Comparison of ENCODE assay signal across 1 cellular context in the genomic region with DNA sequence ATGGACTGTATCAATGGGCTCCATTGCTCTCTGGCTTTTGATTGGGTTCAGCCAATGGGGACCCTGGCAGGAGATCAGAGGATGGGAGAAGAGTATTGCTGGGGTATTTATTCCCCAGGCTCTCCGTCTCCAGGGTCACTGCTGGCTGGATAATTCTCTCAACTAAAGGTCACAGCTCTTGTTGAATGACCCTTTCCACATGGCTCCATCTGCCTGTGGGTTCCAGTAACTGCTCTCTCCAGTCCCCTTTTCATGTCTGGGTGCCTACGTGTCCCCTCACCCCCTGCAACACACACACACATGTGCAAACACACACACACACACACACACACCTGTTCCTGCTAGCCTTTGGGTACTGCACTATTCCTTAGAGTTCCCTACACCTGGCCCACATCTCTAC.
TF ChIP-seq lines count a peak whose summit lies in the region.

No MANE protein-coding gene starts in this region.

TF ChIP-seq in H1, 55 proteins besides CTCF, POLR2A, EP300 and RAD21 (continued from another document):
- TF ChIP-seq, protein P1, sequence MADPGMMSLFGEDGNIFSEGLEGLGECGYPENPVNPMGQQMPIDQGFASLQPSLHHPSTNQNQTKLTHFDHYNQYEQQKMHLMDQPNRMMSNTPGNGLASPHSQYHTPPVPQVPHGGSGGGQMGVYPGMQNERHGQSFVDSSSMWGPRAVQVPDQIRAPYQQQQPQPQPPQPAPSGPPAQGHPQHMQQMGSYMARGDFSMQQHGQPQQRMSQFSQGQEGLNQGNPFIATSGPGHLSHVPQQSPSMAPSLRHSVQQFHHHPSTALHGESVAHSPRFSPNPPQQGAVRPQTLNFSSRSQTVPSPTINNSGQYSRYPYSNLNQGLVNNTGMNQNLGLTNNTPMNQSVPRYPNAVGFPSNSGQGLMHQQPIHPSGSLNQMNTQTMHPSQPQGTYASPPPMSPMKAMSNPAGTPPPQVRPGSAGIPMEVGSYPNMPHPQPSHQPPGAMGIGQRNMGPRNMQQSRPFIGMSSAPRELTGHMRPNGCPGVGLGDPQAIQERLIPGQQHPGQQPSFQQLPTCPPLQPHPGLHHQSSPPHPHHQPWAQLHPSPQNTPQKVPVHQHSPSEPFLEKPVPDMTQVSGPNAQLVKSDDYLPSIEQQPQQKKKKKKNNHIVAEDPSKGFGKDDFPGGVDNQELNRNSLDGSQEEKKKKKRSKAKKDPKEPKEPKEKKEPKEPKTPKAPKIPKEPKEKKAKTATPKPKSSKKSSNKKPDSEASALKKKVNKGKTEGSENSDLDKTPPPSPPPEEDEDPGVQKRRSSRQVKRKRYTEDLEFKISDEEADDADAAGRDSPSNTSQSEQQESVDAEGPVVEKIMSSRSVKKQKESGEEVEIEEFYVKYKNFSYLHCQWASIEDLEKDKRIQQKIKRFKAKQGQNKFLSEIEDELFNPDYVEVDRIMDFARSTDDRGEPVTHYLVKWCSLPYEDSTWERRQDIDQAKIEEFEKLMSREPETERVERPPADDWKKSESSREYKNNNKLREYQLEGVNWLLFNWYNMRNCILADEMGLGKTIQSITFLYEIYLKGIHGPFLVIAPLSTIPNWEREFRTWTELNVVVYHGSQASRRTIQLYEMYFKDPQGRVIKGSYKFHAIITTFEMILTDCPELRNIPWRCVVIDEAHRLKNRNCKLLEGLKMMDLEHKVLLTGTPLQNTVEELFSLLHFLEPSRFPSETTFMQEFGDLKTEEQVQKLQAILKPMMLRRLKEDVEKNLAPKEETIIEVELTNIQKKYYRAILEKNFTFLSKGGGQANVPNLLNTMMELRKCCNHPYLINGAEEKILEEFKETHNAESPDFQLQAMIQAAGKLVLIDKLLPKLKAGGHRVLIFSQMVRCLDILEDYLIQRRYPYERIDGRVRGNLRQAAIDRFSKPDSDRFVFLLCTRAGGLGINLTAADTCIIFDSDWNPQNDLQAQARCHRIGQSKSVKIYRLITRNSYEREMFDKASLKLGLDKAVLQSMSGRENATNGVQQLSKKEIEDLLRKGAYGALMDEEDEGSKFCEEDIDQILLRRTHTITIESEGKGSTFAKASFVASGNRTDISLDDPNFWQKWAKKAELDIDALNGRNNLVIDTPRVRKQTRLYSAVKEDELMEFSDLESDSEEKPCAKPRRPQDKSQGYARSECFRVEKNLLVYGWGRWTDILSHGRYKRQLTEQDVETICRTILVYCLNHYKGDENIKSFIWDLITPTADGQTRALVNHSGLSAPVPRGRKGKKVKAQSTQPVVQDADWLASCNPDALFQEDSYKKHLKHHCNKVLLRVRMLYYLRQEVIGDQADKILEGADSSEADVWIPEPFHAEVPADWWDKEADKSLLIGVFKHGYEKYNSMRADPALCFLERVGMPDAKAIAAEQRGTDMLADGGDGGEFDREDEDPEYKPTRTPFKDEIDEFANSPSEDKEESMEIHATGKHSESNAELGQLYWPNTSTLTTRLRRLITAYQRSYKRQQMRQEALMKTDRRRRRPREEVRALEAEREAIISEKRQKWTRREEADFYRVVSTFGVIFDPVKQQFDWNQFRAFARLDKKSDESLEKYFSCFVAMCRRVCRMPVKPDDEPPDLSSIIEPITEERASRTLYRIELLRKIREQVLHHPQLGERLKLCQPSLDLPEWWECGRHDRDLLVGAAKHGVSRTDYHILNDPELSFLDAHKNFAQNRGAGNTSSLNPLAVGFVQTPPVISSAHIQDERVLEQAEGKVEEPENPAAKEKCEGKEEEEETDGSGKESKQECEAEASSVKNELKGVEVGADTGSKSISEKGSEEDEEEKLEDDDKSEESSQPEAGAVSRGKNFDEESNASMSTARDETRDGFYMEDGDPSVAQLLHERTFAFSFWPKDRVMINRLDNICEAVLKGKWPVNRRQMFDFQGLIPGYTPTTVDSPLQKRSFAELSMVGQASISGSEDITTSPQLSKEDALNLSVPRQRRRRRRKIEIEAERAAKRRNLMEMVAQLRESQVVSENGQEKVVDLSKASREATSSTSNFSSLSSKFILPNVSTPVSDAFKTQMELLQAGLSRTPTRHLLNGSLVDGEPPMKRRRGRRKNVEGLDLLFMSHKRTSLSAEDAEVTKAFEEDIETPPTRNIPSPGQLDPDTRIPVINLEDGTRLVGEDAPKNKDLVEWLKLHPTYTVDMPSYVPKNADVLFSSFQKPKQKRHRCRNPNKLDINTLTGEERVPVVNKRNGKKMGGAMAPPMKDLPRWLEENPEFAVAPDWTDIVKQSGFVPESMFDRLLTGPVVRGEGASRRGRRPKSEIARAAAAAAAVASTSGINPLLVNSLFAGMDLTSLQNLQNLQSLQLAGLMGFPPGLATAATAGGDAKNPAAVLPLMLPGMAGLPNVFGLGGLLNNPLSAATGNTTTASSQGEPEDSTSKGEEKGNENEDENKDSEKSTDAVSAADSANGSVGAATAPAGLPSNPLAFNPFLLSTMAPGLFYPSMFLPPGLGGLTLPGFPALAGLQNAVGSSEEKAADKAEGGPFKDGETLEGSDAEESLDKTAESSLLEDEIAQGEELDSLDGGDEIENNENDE (IDR thresholded peaks at IDR 0.05; ENCODE audit: insufficient replicate concordance, low read length) = no peak
- TF ChIP-seq KDM5A (IDR thresholded peaks at IDR 0.05; ENCODE audit: low read length) (no peak), YY1 (IDR thresholded peaks at IDR 0.05; ENCODE audit: low read depth, low read length) (no peak), JUN (IDR thresholded peaks at IDR 0.05; ENCODE audit: low read depth, low read length) (no peak), ZNF274 (IDR thresholded peaks at IDR 0.05; ENCODE audit: borderline replicate concordance, extremely low read depth, low read length) (no peak), CREB1 (IDR thresholded peaks at IDR 0.05) (no peak), POLR2AphosphoS5 (IDR thresholded peaks at IDR 0.05; ENCODE audit: low read depth, low read length) (no peak), SAP30 (IDR thresholded peaks at IDR 0.05; ENCODE audit: insufficient read depth, insufficient replicate concordance, low read length) (no peak), EZH2 (IDR thresholded peaks at IDR 0.05; ENCODE audit: low read depth, low read length, severe bottlenecking) (no peak), NRF1 (IDR thresholded peaks at IDR 0.05; ENCODE audit: low read depth, low read length) (no peak)
